In the genomic region with DNA sequence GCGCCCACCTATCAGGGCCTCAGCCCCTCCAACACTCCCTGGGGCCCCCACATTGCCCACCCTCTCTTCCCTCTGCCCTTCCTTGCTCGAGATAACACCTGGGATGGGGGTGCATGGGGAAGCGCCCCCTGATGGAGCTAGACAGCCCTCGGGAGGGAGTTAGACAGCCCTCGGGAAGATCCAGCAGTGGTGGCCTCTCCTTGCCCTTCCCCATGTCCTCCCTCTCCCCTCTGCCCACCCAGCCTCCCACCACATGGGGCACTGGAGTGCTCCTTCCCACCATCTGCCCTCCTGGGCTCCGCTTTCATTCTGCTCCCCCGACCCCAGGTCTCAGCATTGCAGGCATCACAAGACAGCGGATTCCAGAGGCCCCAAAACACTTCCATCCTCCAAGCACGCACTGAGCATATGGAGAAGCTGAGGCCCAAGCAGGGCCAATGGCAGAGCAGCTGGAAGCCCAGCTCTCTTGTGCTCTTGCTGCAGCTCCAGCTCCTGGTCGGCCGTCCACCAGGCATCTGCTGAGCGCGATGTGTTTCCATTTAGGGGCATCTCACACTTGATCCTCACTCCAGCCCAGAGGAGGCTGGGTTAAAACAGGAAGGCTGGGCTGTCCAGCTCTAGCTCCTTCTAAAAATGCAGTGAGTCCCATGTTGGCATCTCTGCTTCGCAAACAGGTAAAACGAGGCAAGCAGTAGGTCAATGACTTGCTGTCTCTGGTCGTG, we compare ENCODE assay signal across 2 cellular contexts.
TF ChIP-seq lines count a peak whose summit lies in the region.

No MANE protein-coding gene starts in this region.

TF ChIP-seq in SK-N-SH, 30 proteins besides CTCF, POLR2A, EP300 and RAD21 (continued from another document):
- TF ChIP-seq ZBTB33 (IDR thresholded peaks at IDR 0.05; ENCODE audit: borderline replicate concordance, low read depth) (no peak), PBX3 (IDR thresholded peaks at IDR 0.05) (no peak), FOXJ3 (CRISPR knock-in tag; IDR thresholded peaks at IDR 0.05) (no peak), TCF12 (IDR thresholded peaks at IDR 0.05) (no peak), TEAD4 (IDR thresholded peaks at IDR 0.05; ENCODE audit: borderline replicate concordance, insufficient read depth) (no peak), IRF3 (IDR thresholded peaks at IDR 0.05; ENCODE audit: low read depth, low read length) (no peak), MXI1 (IDR thresholded peaks at IDR 0.05; ENCODE audit: low read depth, low read length) (no peak), TAF1 (IDR thresholded peaks at IDR 0.05; ENCODE audit: borderline replicate concordance, low read depth, low read length) (no peak), RCOR1 (IDR thresholded peaks at IDR 0.05; ENCODE audit: low read length) (no peak)

TF ChIP-seq in SK-N-SH treated with all-trans-retinoic acid at 6 μM for 48 hours, 23 proteins besides CTCF, POLR2A, EP300 and RAD21 (continued from another document):
- TF ChIP-seq CSRNP3 (CRISPR knock-in tag; IDR thresholded peaks at IDR 0.05) (no peak), ZNF565 (CRISPR knock-in tag; conservative IDR thresholded peaks at IDR 0.05; ENCODE audit: low read depth) (no peak), SNAI2 (CRISPR knock-in tag; IDR thresholded peaks at IDR 0.05) (no peak)
